ENCODE assay signal across 9 cellular contexts in genomic region chr3:13879102-13879945, GRCh38. TPM values are rescaled to one million over a fixed set of nuclear protein-coding genes. Genes with fewer than 3 reads are reported as not detected.
DNase-seq lines count a peak whose midpoint lies in the region; ATAC-seq and TF ChIP-seq lines count a peak whose summit lies in the region.
"Had no signal": no experiment of that assay in that cellular context is flagged by ENCODE, and none has a peak within 500 bp of the region (broad histone marks: within the 10 kb centered on the region; RNA-seq: fewer than 3 reads in every experiment).

No MANE protein-coding gene starts in this region.

- H3K4me1 ChIP-seq in foreskin keratinocyte (no peaks in the 10 kb centered on the region), prostate gland (replicated peaks) (peaks cover 15% of the 10 kb centered on the region), Karpas-422 (ENCODE audit: low read length) (no peaks in the 10 kb centered on the region)

- no peaks in the 10 kb centered on the region for H3K36me3 Mint-ChIP-seq in activated CD4-positive, alpha-beta T cell treated with anti-CD3 and anti-CD28 coated beads, Interleukin-2, amount 10 ng/mL, durations not matched to agents 7 days and 5 days (ENCODE audit: low read depth)

- H3K4me3 ChIP-seq in prostate gland, result peak overlapping the region; percentile 8 to 29
- no peak overlapping the region for H3K4me3 ChIP-seq in Karpas-422 (ENCODE audit: low read length)

- DNase-seq in GM03348 (ENCODE audit: low spot score), result peak; percentile 29
- DNase-seq in activated CD4-positive, alpha-beta T cell treated with anti-CD3 and anti-CD28 coated beads, Interleukin-2, amount 10 ng/mL, durations not matched to agents 7 days and 5 days, result peak; percentile 33
- peak in 1 of 2 donors; percentile 44 for DNase-seq in foreskin keratinocyte
- peak; percentile 15 for DNase-seq in prostate gland (ENCODE audit: low spot score)
- no peak for DNase-seq in Karpas-422
- no peak for DNase-seq in NCI-H1092 treated with DMSO at 0.1 percent for 48 hours (lab: John Stamatoyannopoulos, UW)
- no peak for DNase-seq in globus pallidus (ENCODE audit: low spot score)
- DNase-seq in SKM-1 treated with dmso at 0.1 percent for 144 hours (lab: John Stamatoyannopoulos, UW; ENCODE audit: unreplicated experiment), result no peak

- H3K9ac ChIP-seq in Karpas-422 (ENCODE audit: low read length), result no peak overlapping the region

- H3K4me2 ChIP-seq in Karpas-422 (ENCODE audit: low read depth, low read length, poor library complexity, severe bottlenecking), result no peak overlapping the region

- TF ChIP-seq POLR2A in prostate gland (IDR thresholded peaks at IDR 0.05), result no peak

- H3K27ac Mint-ChIP-seq in activated CD4-positive, alpha-beta T cell treated with anti-CD3 and anti-CD28 coated beads, Interleukin-2, amount 10 ng/mL, durations not matched to agents 7 days and 5 days, result no peak overlapping the region

- POLR2A ChIA-PET in activated CD4-positive, alpha-beta T cell treated with anti-CD3 and anti-CD28 coated beads, Interleukin-2, amount 10 ng/mL, durations not matched to agents 7 days and 5 days (lab: Charles Lee), result no interaction called here

- peak overlapping the region; percentile 28 for H3K4me3 Mint-ChIP-seq in activated CD4-positive, alpha-beta T cell treated with anti-CD3 and anti-CD28 coated beads, Interleukin-2, amount 10 ng/mL, durations not matched to agents 7 days and 5 days

- intact Hi-C loops in prostate gland (cut with DNase I), result no loop called here

- H3K9me3 Mint-ChIP-seq in activated CD4-positive, alpha-beta T cell treated with anti-CD3 and anti-CD28 coated beads, Interleukin-2, amount 10 ng/mL, durations not matched to agents 7 days and 5 days, result no peaks in the 10 kb centered on the region

- WGBS in prostate gland, result under 1% methylated on average over 44 of the region's 64 CpGs

- ATAC-seq in foreskin keratinocyte, result peak; percentile 32

- no peaks in the 10 kb centered on the region for H4K20me1 ChIP-seq in Karpas-422 (ENCODE audit: insufficient read depth, low read depth, low read length)

- H3K79me2 ChIP-seq in Karpas-422 (ENCODE audit: low read length), result no peaks in the 10 kb centered on the region

- H3K27me3 ChIP-seq in foreskin keratinocyte (peaks cover 3% of the 10 kb centered on the region), prostate gland (replicated peaks; ENCODE audit: insufficient read depth) (no peaks in the 10 kb centered on the region), Karpas-422 (ENCODE audit: low read length) (no peaks in the 10 kb centered on the region)

- H3K36me3 ChIP-seq in prostate gland, result no peaks in the 10 kb centered on the region
- H3K36me3 ChIP-seq in Karpas-422 (ENCODE audit: insufficient read depth, low read length), result no peaks in the 10 kb centered on the region

- peaks cover 68% of the 10 kb centered on the region for H3K27me3 Mint-ChIP-seq in activated CD4-positive, alpha-beta T cell treated with anti-CD3 and anti-CD28 coated beads, Interleukin-2, amount 10 ng/mL, durations not matched to agents 7 days and 5 days

- H3K9me3 ChIP-seq in prostate gland (no peaks in the 10 kb centered on the region), Karpas-422 (ENCODE audit: low read length) (no peaks in the 10 kb centered on the region)

- H2AFZ ChIP-seq in Karpas-422 (ENCODE audit: low read length), result no peak overlapping the region

- peak; percentile 12 for TF ChIP-seq CTCF in foreskin keratinocyte (conservative IDR thresholded peaks at IDR 0.05)
- no peak for TF ChIP-seq CTCF in prostate gland (IDR thresholded peaks at IDR 0.05)

- H3K4me1 Mint-ChIP-seq in activated CD4-positive, alpha-beta T cell treated with anti-CD3 and anti-CD28 coated beads, Interleukin-2, amount 10 ng/mL, durations not matched to agents 7 days and 5 days, result peaks cover 7% of the 10 kb centered on the region

- H3K27ac ChIP-seq in foreskin keratinocyte (peak overlapping the region; percentile 58), prostate gland (no peak overlapping the region), Karpas-422 (ENCODE audit: low read length) (no peak overlapping the region)

- CTCF ChIA-PET in activated CD4-positive, alpha-beta T cell treated with anti-CD3 and anti-CD28 coated beads, Interleukin-2, amount 10 ng/mL, durations not matched to agents 7 days and 5 days (lab: Charles Lee), result interaction anchor here (0.6 to 3.3 kb wide), 3 partner anchors 11 to 222 kb away, joined by 3 to 25 read pairs (median 13); no protein-coding TSS in a partner anchor

- H3K9me2 ChIP-seq in Karpas-422 (replicated peaks; ENCODE audit: insufficient read depth, low read length), result no peaks in the 10 kb centered on the region

RNA-seq across cellular contexts. Expression of gene WNT7A, which starts 0.5 kb away (rescaled TPM):
- total RNA-seq in activated CD4-positive, alpha-beta T cell treated with anti-CD3 and anti-CD28 coated beads, Interleukin-2, amount 10 ng/mL, durations not matched to agents 7 days and 5 days, result under 1 TPM; 0.20 to 0.29 TPM
- 48.2 and 65.5 TPM in 2 replicates for total RNA-seq in foreskin keratinocyte
- polyA plus RNA-seq in foreskin keratinocyte, result 42.2 and 54.1 TPM in 2 replicates
- total RNA-seq in prostate gland, result under 1 TPM in 1 of 2 donors, not detected in 1; 0.11 TPM
- total RNA-seq in Karpas-422 (2014; rRNA removed; shearing (Covaris generic); ENCODE audit: low replicate concordance), result not detected in 2 replicates
- total RNA-seq: liver had no signal
- polyA plus RNA-seq: liver had no signal

Comparison
In these comparisons a context has a peak if more than half of its experiments do, and no peak if none do; other contexts are left out.
1. DNase-seq: peak in GM03348 (single experiment), activated CD4-positive, alpha-beta T cell treated with anti-CD3 and anti-CD28 coated beads, Interleukin-2, amount 10 ng/mL, durations not matched to agents 7 days and 5 days (single experiment) and prostate gland (single experiment); none in Karpas-422 (single experiment), NCI-H1092 treated with DMSO at 0.1 percent for 48 hours (single experiment), globus pallidus (single experiment) and SKM-1 treated with dmso at 0.1 percent for 144 hours (single experiment).
2. RNA of gene WNT7A, which starts 0.5 kb away (total RNA-seq): 48.2 to 65.5 TPM in foreskin keratinocyte; 0.20 to 0.29 TPM in activated CD4-positive, alpha-beta T cell treated with anti-CD3 and anti-CD28 coated beads, Interleukin-2, amount 10 ng/mL, durations not matched to agents 7 days and 5 days, 0.11 TPM in prostate gland and not detected in Karpas-422; every median in the first group is over 10 times any median in the second.